Comparison of ENCODE assay signal across 21 cellular contexts in the genomic region with DNA sequence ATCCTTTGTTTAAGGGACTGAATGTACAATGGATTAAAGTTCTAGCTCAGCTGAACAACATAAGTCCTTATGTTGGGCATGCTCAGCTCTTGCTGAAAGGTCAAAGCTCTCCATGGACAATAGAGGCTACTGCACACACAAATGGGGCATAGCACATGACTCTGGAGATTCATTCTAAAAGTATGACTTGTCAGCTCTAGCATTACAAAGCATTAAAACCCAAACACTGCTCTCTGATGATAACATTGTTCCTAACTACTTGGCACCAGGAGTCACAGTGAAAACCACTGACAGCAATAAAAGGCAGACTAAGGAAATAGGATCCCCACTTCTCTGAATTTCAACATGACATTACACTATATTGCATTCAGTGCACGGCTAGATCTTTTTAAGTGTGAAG. TPM values are rescaled to one million over a fixed set of nuclear protein-coding genes. Genes with fewer than 3 reads are reported as not detected.
DNase-seq lines count a peak whose midpoint lies in the region; TF ChIP-seq lines count a peak whose summit lies in the region.
"Had no signal": no experiment of that assay in that cellular context is flagged by ENCODE, and none has a peak within 500 bp of the region (broad histone marks: within the 10 kb centered on the region; RNA-seq: fewer than 3 reads in every experiment).

No MANE protein-coding gene starts in this region.

- no peaks in the 10 kb centered on the region for H3K36me3 Mint-ChIP-seq in activated CD4-positive, alpha-beta T cell treated with anti-CD3 and anti-CD28 coated beads, Interleukin-2, amount 10 ng/mL, durations not matched to agents 24 days and 14 days (ENCODE audit: low read depth)
- H3K36me3 Mint-ChIP-seq: activated naive CD8-positive, alpha-beta T cell treated with anti-CD3 and anti-CD28 coated beads, Interleukin-2, amount 10 ng/mL, durations not matched to agents 7 days and 5 days; stimulated activated naive B cell treated with anti-CD40 and anti-IgM and Interleukin-4, amounts not matched to agents 10 μg/mL and 1 μg/mL and 100 μg/mL, for 72 hours had no signal

- no peaks in the 10 kb centered on the region for H3K4me1 Mint-ChIP-seq in activated CD4-positive, alpha-beta T cell treated with anti-CD3 and anti-CD28 coated beads, Interleukin-2, amount 10 ng/mL, durations not matched to agents 24 days and 14 days
- H3K4me1 Mint-ChIP-seq: activated naive CD8-positive, alpha-beta T cell treated with anti-CD3 and anti-CD28 coated beads, Interleukin-2, amount 10 ng/mL, durations not matched to agents 7 days and 5 days; stimulated activated naive B cell treated with anti-CD40 and anti-IgM and Interleukin-4, amounts not matched to agents 10 μg/mL and 1 μg/mL and 100 μg/mL, for 72 hours had no signal

- no peak for TF ChIP-seq CTCF in Peyer's patch (IDR thresholded peaks at IDR 0.05)

- no peaks in the 10 kb centered on the region for H3K4me1 ChIP-seq in Peyer's patch
- H3K4me1 ChIP-seq: SJCRH30, vagina had no signal

- H3K27ac Mint-ChIP-seq in activated CD4-positive, alpha-beta T cell treated with anti-CD3 and anti-CD28 coated beads, Interleukin-2, amount 10 ng/mL, durations not matched to agents 24 days and 14 days, result no peak overlapping the region
- H3K27ac Mint-ChIP-seq: activated naive CD8-positive, alpha-beta T cell treated with anti-CD3 and anti-CD28 coated beads, Interleukin-2, amount 10 ng/mL, durations not matched to agents 7 days and 5 days; stimulated activated naive B cell treated with anti-CD40 and anti-IgM and Interleukin-4, amounts not matched to agents 10 μg/mL and 1 μg/mL and 100 μg/mL, for 72 hours had no signal

- H3K27me3 Mint-ChIP-seq in activated CD4-positive, alpha-beta T cell treated with anti-CD3 and anti-CD28 coated beads, Interleukin-2, amount 10 ng/mL, durations not matched to agents 24 days and 14 days, result no peaks in the 10 kb centered on the region
- H3K27me3 Mint-ChIP-seq: activated naive CD8-positive, alpha-beta T cell treated with anti-CD3 and anti-CD28 coated beads, Interleukin-2, amount 10 ng/mL, durations not matched to agents 7 days and 5 days; stimulated activated naive B cell treated with anti-CD40 and anti-IgM and Interleukin-4, amounts not matched to agents 10 μg/mL and 1 μg/mL and 100 μg/mL, for 72 hours had no signal

- no peaks in the 10 kb centered on the region for H3K27me3 ChIP-seq in Peyer's patch
- H3K27me3 ChIP-seq: SJCRH30, vagina had no signal

- no peak for TF ChIP-seq POLR2A in Peyer's patch (IDR thresholded peaks at IDR 0.05)

- H3K27ac ChIP-seq in Peyer's patch, result no peak overlapping the region
- H3K27ac ChIP-seq: SJCRH30, vagina had no signal

- H3K4me3 ChIP-seq in Peyer's patch, result no peak overlapping the region
- H3K4me3 ChIP-seq: SJCRH30, vagina had no signal

- DNase-seq in H4 (ENCODE audit: low spot score), result peak; percentile 68
- peak; percentile 23 for DNase-seq in NCI-H226
- peak; percentile 87 for DNase-seq in fibroblast of gingiva (ENCODE audit: low read depth)
- DNase-seq in stromal cell of bone marrow (ENCODE audit: low read depth), result peak; percentile 65
- no peak for DNase-seq in Peyer's patch
- DNase-seq in HK-2 (ENCODE audit: unreplicated experiment), result no peak
- no peak for DNase-seq in activated CD4-positive, alpha-beta T cell treated with anti-CD3 and anti-CD28 coated beads, Interleukin-2, amount 10 ng/mL, durations not matched to agents 24 days and 14 days
- DNase-seq: activated CD4-positive, alpha-beta T cell treated with anti-CD3 and anti-CD28 coated beads for 48 hours; activated naive CD8-positive, alpha-beta T cell treated with anti-CD3 and anti-CD28 coated beads, Interleukin-2, amount 10 ng/mL, durations not matched to agents 7 days and 5 days; activated T-cell treated with anti-CD3 and anti-CD28 coated beads, Interleukin-2, amount 50 U/mL, for 1 hour; GDM1; islet precursor cell; Karpas-422; NCI-H146; occipital lobe; stimulated activated naive B cell treated with anti-CD40 and anti-IgM and Interleukin-4, amounts not matched to agents 10 μg/mL and 1 μg/mL and 100 μg/mL, for 72 hours; T1000 had no signal

- H3K9me3 ChIP-seq in Peyer's patch, result no peaks in the 10 kb centered on the region
- H3K9me3 ChIP-seq: SJCRH30, vagina had no signal

- H3K36me3 ChIP-seq in Peyer's patch, result no peaks in the 10 kb centered on the region
- H3K36me3 ChIP-seq: SJCRH30, vagina had no signal

- intact Hi-C loops in activated CD4-positive, alpha-beta T cell treated with anti-CD3 and anti-CD28 coated beads, Interleukin-2, amount 10 ng/mL, durations not matched to agents 24 days and 14 days (cut with micrococcal nuclease), result no loop called here

- H3K4me3 Mint-ChIP-seq in activated CD4-positive, alpha-beta T cell treated with anti-CD3 and anti-CD28 coated beads, Interleukin-2, amount 10 ng/mL, durations not matched to agents 24 days and 14 days, result no peak overlapping the region
- H3K4me3 Mint-ChIP-seq: activated naive CD8-positive, alpha-beta T cell treated with anti-CD3 and anti-CD28 coated beads, Interleukin-2, amount 10 ng/mL, durations not matched to agents 7 days and 5 days; stimulated activated naive B cell treated with anti-CD40 and anti-IgM and Interleukin-4, amounts not matched to agents 10 μg/mL and 1 μg/mL and 100 μg/mL, for 72 hours had no signal

- H3K9me3 Mint-ChIP-seq in activated CD4-positive, alpha-beta T cell treated with anti-CD3 and anti-CD28 coated beads, Interleukin-2, amount 10 ng/mL, durations not matched to agents 24 days and 14 days, result peaks cover 5% of the 10 kb centered on the region
- H3K9me3 Mint-ChIP-seq: activated naive CD8-positive, alpha-beta T cell treated with anti-CD3 and anti-CD28 coated beads, Interleukin-2, amount 10 ng/mL, durations not matched to agents 7 days and 5 days had no signal

RNA-seq across cellular contexts. Expression of gene FSCB, which starts 21.9 kb away (rescaled TPM):
- 0.02 TPM in 1 of 2 replicates, not detected in the other for total RNA-seq in H4 (2014; rRNA removed; shearing (Covaris generic))
- under 1 TPM in 1 of 4 donors, not detected in 3; 0.54 TPM for total RNA-seq in Peyer's patch
- total RNA-seq in activated CD4-positive, alpha-beta T cell treated with anti-CD3 and anti-CD28 coated beads, Interleukin-2, amount 10 ng/mL, durations not matched to agents 24 days and 14 days, result not detected in 2 replicates
- total RNA-seq: activated naive CD8-positive, alpha-beta T cell treated with anti-CD3 and anti-CD28 coated beads, Interleukin-2, amount 10 ng/mL, durations not matched to agents 7 days and 5 days; mucosa of gallbladder; occipital lobe; SJCRH30; skeletal muscle tissue; vagina had no signal

Comparison
In these comparisons a context has a peak if more than half of its experiments do, and no peak if none do; other contexts are left out.
1. DNase-seq: peak in H4 (single experiment), NCI-H226 (single experiment), fibroblast of gingiva (single experiment) and stromal cell of bone marrow (single experiment); none in Peyer's patch (0 of 3), HK-2 (single experiment) and activated CD4-positive, alpha-beta T cell treated with anti-CD3 and anti-CD28 coated beads, Interleukin-2, amount 10 ng/mL, durations not matched to agents 24 days and 14 days (single experiment).